ENCODE assay signal across 7 cellular contexts in the genomic region with DNA sequence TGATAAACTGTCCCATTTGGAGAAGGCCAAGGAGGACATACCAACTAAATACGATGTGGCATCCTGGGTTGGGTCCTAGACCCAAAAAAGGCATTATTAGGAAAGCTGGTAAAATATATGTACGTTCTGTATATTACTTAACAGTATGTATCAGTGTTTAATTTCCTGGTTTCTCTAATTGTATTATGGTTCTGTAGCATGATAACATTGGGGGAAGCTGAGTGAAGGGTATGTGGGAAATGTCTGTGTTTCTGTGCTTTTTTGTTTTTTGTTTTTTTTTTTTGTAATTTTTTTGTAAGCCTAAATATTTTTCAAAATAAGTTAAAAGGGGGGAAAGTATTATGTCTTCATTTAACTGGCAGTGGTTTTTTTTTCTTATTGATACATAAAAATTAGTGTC.
"Had no signal": no experiment of that assay in that cellular context is flagged by ENCODE, and none has a peak within 500 bp of the region (broad histone marks: within the 10 kb centered on the region; RNA-seq: fewer than 3 reads in every experiment).

No MANE protein-coding gene starts in this region.

- ATAC-seq: GM23338, HepG2 had no signal

- DNase-seq: H9, HCEC 1CT, HFFc6, KBM-7 had no signal

- H3K27ac ChIP-seq: HL-60 had no signal

- H3K4me3 ChIP-seq: GM23338 had no signal
